In genomic region chr10:85696893-85697292, GRCh38 we compare ENCODE assay signal across 19 cellular contexts.
A peak's percentile ranks its signal among the peaks of the same experiment; 100 is the strongest.
DNase-seq lines count a peak whose midpoint lies in the region; ATAC-seq, FAIRE-seq and TF ChIP-seq lines count a peak whose summit lies in the region.
"Had no signal": no experiment of that assay in that cellular context is flagged by ENCODE, and none has a peak within 500 bp of the region (broad histone marks: within the 10 kb centered on the region; RNA-seq: fewer than 3 reads in every experiment).

No MANE protein-coding gene starts in this region.

- H4K8ac ChIP-seq in IMR-90 (ENCODE audit: low read depth in 2 of 2, low read length in 2 of 2) = no peak overlapping the region

- TF ChIP-seq CTCF in A549 (IDR thresholded peaks at IDR 0.05) = no peak
- TF ChIP-seq CTCF in IMR-90 (conservative IDR thresholded peaks at IDR 0.05; ENCODE audit: low read depth, low read length) = no peak
- TF ChIP-seq CTCF in right atrium auricular region (IDR thresholded peaks at IDR 0.05) = no peak

- H3K27me3 ChIP-seq in IMR-90 (ENCODE audit: control insufficient read depth, insufficient read depth, low read length) (no peaks in the 10 kb centered on the region), right atrium auricular region (no peaks in the 10 kb centered on the region)
- H3K27me3 ChIP-seq: BLaER1 treated with 17β-estradiol and CSF1 and Interleukin-3, amounts not matched to agents 10 nM and 100 nM had no signal

- no peak overlapping the region for H3K14ac ChIP-seq in IMR-90 (replicated peaks; ENCODE audit: low read depth, low read length)

- POLR2A ChIA-PET in A549 (lab: Yijun Ruan, JAX) (no interaction called here), IMR-90 (lab: Charles Lee; ENCODE audit: unreplicated experiment) (no interaction called here)

- FAIRE-seq in A549 (lab: Jason Lieb, UNC) (no peak), frontal cortex (lab: Jason Lieb, UNC) (peak; percentile 49)
- FAIRE-seq: D721Med, G401.6, GM12891, GM19239 had no signal

- CTCF ChIA-PET in A549 (lab: Yijun Ruan, JAX) (no interaction called here), IMR-90 (lab: Yijun Ruan, JAX) (no interaction called here)

- no peak overlapping the region for H3K56ac ChIP-seq in IMR-90 (ENCODE audit: extremely low read depth, insufficient read depth, low read length)

- no peak overlapping the region for H3K9ac ChIP-seq in IMR-90 (ENCODE audit: low read depth, low read length)
- H3K9ac ChIP-seq: BLaER1 treated with 17β-estradiol and CSF1 and Interleukin-3, amounts not matched to agents 10 nM and 100 nM had no signal

- H3K23ac ChIP-seq in IMR-90 (ENCODE audit: low read depth, low read length) = no peak overlapping the region

- H3K27ac ChIP-seq in A549 (no peak overlapping the region), IMR-90 (ENCODE audit: insufficient read depth, low read length) (no peak overlapping the region), right atrium auricular region (no peak overlapping the region)
- H3K27ac ChIP-seq: BLaER1 treated with 17β-estradiol and CSF1 and Interleukin-3, amounts not matched to agents 10 nM and 100 nM; C4-2B had no signal

- intact Hi-C loops in IMR-90 (cut with micrococcal nuclease) = no loop called here

- H3K36me3 ChIP-seq in IMR-90 (ENCODE audit: control insufficient read depth, insufficient read depth, low read length) = no peaks in the 10 kb centered on the region
- no peaks in the 10 kb centered on the region for H3K36me3 ChIP-seq in right atrium auricular region
- H3K36me3 ChIP-seq: BLaER1 treated with 17β-estradiol and CSF1 and Interleukin-3, amounts not matched to agents 10 nM and 100 nM had no signal

- H3K4me3 ChIP-seq in A549 = no peak overlapping the region
- no peak overlapping the region for H3K4me3 ChIP-seq in IMR-90 (ENCODE audit: insufficient read depth, low read depth, low read length)
- no peak overlapping the region for H3K4me3 ChIP-seq in right atrium auricular region
- H3K4me3 ChIP-seq: BLaER1 treated with 17β-estradiol and CSF1 and Interleukin-3, amounts not matched to agents 10 nM and 100 nM had no signal

- H2BK120ac ChIP-seq in IMR-90 (ENCODE audit: low read depth, low read length) = no peak overlapping the region

- no peak for TF ChIP-seq EP300 in A549 (IDR thresholded peaks at IDR 0.05)

- no peak overlapping the region for H3K4ac ChIP-seq in IMR-90 (ENCODE audit: low read depth, low read length)

- no peak overlapping the region for H2BK20ac ChIP-seq in IMR-90 (ENCODE audit: low read depth, low read length)

- H2AK5ac ChIP-seq in IMR-90 (ENCODE audit: low read depth, low read length) = no peak overlapping the region

- no peaks in the 10 kb centered on the region for H4K20me1 ChIP-seq in IMR-90 (ENCODE audit: insufficient read depth, low read length)
- H4K20me1 ChIP-seq: BLaER1 treated with 17β-estradiol and CSF1 and Interleukin-3, amounts not matched to agents 10 nM and 100 nM had no signal

- no peaks in the 10 kb centered on the region for H3K4me1 ChIP-seq in A549
- H3K4me1 ChIP-seq in IMR-90 (ENCODE audit: control insufficient read depth, insufficient read depth, low read length) = no peaks in the 10 kb centered on the region
- no peaks in the 10 kb centered on the region for H3K4me1 ChIP-seq in right atrium auricular region
- H3K4me1 ChIP-seq: BLaER1 treated with 17β-estradiol and CSF1 and Interleukin-3, amounts not matched to agents 10 nM and 100 nM; Caco-2 had no signal

- DNase-seq in A549 (ENCODE audit: low read depth in 1 of 2, low spot score in 1 of 2) (no peak), IMR-90 (no peak), frontal cortex (ENCODE audit: low spot score in 2 of 2) (no peak), HCEC 1CT (no peak), right atrium auricular region (ENCODE audit: low spot score) (no peak)
- DNase-seq: 8988T; AML-193; Caco-2; Calu3; CD4-positive, alpha-beta T cell; CD8-positive, alpha-beta T cell; DMS79 treated with DMSO at 0.1 percent for 48 hours; GF-D8 had no signal

- dilution Hi-C loops in IMR-90 (cut with HindIII; ENCODE audit: low sequenced_read_pairs, unreplicated experiment) = no loop called here

- TF ChIP-seq RAD21 in A549 (conservative IDR thresholded peaks at IDR 0.05 in 1 of 2, IDR thresholded peaks at IDR 0.05 in 1 of 2) (no peak), IMR-90 (IDR thresholded peaks at IDR 0.05; ENCODE audit: low read length) (no peak)

- H2BK5ac ChIP-seq in IMR-90 (ENCODE audit: low read depth, low read length, poor library complexity, severe bottlenecking) = no peak overlapping the region

- in situ Hi-C loops in IMR-90 (cut with MboI; ENCODE audit: low sequenced_read_pairs) = no loop called here

- BruUV-seq in IMR-90 (replicated peaks; lab: Mats Ljungman, UMichigan) = no TSS peak

- no peak overlapping the region for H4K5ac ChIP-seq in IMR-90 (ENCODE audit: low read depth, low read length)

- H2AK9ac ChIP-seq in IMR-90 (replicated peaks; ENCODE audit: low read depth, low read length, poor library complexity) = no peak overlapping the region

- no peak overlapping the region for H3K18ac ChIP-seq in IMR-90 (ENCODE audit: low read depth, low read length)

- H3K4me2 ChIP-seq in A549 (no peak overlapping the region), IMR-90 (ENCODE audit: low read depth, low read length) (no peak overlapping the region)
- H3K4me2 ChIP-seq: BLaER1 treated with 17β-estradiol and CSF1 and Interleukin-3, amounts not matched to agents 10 nM and 100 nM had no signal

- TF ChIP-seq POLR2A in A549 (IDR thresholded peaks at IDR 0.05; ENCODE audit: low read length) (no peak), IMR-90 (IDR thresholded peaks at IDR 0.05; ENCODE audit: low read depth, low read length) (no peak)

- H3K9me1 ChIP-seq in IMR-90 (ENCODE audit: insufficient read depth, low read length) = no peaks in the 10 kb centered on the region

- no peak overlapping the region for H2BK15ac ChIP-seq in IMR-90 (ENCODE audit: low read depth, low read length)

- no peaks in the 10 kb centered on the region for H3K79me1 ChIP-seq in IMR-90 (ENCODE audit: low read depth in 1 of 2, low read length in 2 of 2)

- 91% methylated on average over 1 of the region's 1 CpG for WGBS in A549 (ENCODE audit: missing lambda C conversion rate)
- no CpG with 5 or more reads among the region's 1 CpG for WGBS in IMR-90 (ENCODE audit: extremely low coverage in 2 of 2, insufficient read length in 1 of 2), 2 experiments

- no peak overlapping the region for H2AFZ ChIP-seq in IMR-90 (replicated peaks; ENCODE audit: low read length, poor library complexity)

- ATAC-seq in A549 (no peak), IMR-90 (ENCODE audit: low read depth) (no peak)
- ATAC-seq: CD8-positive, alpha-beta T cell had no signal

- no peak overlapping the region for H4K91ac ChIP-seq in IMR-90 (ENCODE audit: insufficient read depth, low read depth, low read length)

- no peaks in the 10 kb centered on the region for H3K9me3 ChIP-seq in A549
- no peaks in the 10 kb centered on the region for H3K9me3 ChIP-seq in IMR-90 (ENCODE audit: control insufficient read depth, insufficient read depth, low read length)
- no peaks in the 10 kb centered on the region for H3K9me3 ChIP-seq in right atrium auricular region
- H3K9me3 ChIP-seq: BLaER1 treated with 17β-estradiol and CSF1 and Interleukin-3, amounts not matched to agents 10 nM and 100 nM; Caco-2 had no signal

TF ChIP-seq in A549, 52 proteins besides CTCF, POLR2A, EP300 and RAD21:
- no peak for TF ChIP-seq HOXB13 (CRISPR knock-in tag; IDR thresholded peaks at IDR 0.05; ENCODE audit: low read depth)
- TF ChIP-seq MAFK (IDR thresholded peaks at IDR 0.05; ENCODE audit: partially characterized antibody) = peak; percentile 61

TF ChIP-seq in IMR-90, 13 proteins besides CTCF, POLR2A, EP300 and RAD21:
- TF ChIP-seq RCOR1 (IDR thresholded peaks at IDR 0.05; ENCODE audit: insufficient replicate concordance, low read length) (no peak), MAFK (IDR thresholded peaks at IDR 0.05; ENCODE audit: low read depth, low read length) (peak; percentile 61)
